In genomic region chr9:84839538-84839937, GRCh38 we compare ENCODE assay signal across 16 cellular contexts.
DNase-seq lines count a peak whose midpoint lies in the region; ATAC-seq and TF ChIP-seq lines count a peak whose summit lies in the region.
"Had no signal": no experiment of that assay in that cellular context is flagged by ENCODE, and none has a peak within 500 bp of the region (broad histone marks: within the 10 kb centered on the region; RNA-seq: fewer than 3 reads in every experiment).

No MANE protein-coding gene starts in this region.

- no peaks in the 10 kb centered on the region for H3K4me1 Mint-ChIP-seq in natural killer cell
- H3K4me1 Mint-ChIP-seq: naive thymus-derived CD4-positive, alpha-beta T cell had no signal

- peaks cover 0 to 3% of the 10 kb centered on the region in 2 donors for H3K9me3 Mint-ChIP-seq in natural killer cell

- H3K27ac Mint-ChIP-seq in natural killer cell, result no peak overlapping the region
- H3K27ac Mint-ChIP-seq: IgD-negative memory B cell; naive thymus-derived CD4-positive, alpha-beta T cell had no signal

- H3K4me1 ChIP-seq in cardiac muscle cell (ENCODE audit: low read depth) (no peaks in the 10 kb centered on the region), heart right ventricle (no peaks in the 10 kb centered on the region), BE2C (no peaks in the 10 kb centered on the region)

- H3K27ac ChIP-seq in cardiac muscle cell (no peak overlapping the region), heart right ventricle (no peak overlapping the region)

- no peak for TF ChIP-seq CTCF in cardiac muscle cell (IDR thresholded peaks at IDR 0.05; ENCODE audit: low read depth, low read length)
- TF ChIP-seq CTCF in heart right ventricle (IDR thresholded peaks at IDR 0.05), result no peak
- no peak for TF ChIP-seq CTCF in choroid plexus epithelial cell (conservative IDR thresholded peaks at IDR 0.05; ENCODE audit: low read depth, low read length)
- no peak for TF ChIP-seq CTCF in BE2C (IDR thresholded peaks at IDR 0.05; ENCODE audit: low read depth, low read length)
- no peak for TF ChIP-seq CTCF in natural killer cell (IDR thresholded peaks at IDR 0.05)
- no peak for TF ChIP-seq CTCF in GM20000 (IDR thresholded peaks at IDR 0.05; ENCODE audit: extremely low read depth, missing control alignments)

- WGBS in heart right ventricle, 2 donors, result 64 to 66% methylated on average over 9 of the region's 9 CpGs

- DNase-seq in cardiac muscle cell (ENCODE audit: low read depth in 1 of 2, low spot score in 1 of 2), result peak; percentile 22 to 35
- DNase-seq in heart right ventricle, result no peak
- DNase-seq in choroid plexus epithelial cell (ENCODE audit: low read depth), result peak; percentile 15
- DNase-seq in islet precursor cell, result peak; percentile 95
- DNase-seq in BE2C, result no peak
- DNase-seq in natural killer cell, result no peak
- DNase-seq in GM20000 (ENCODE audit: low spot score), result no peak
- DNase-seq in activated effector memory CD4-positive, alpha-beta T cell treated with anti-CD3 and anti-CD28 coated beads, Interleukin-2, amount 50 U/mL, for 16 hours, result no peak
- DNase-seq: activated CD4-positive, CD25-positive, alpha-beta regulatory T cell treated with anti-CD3 and anti-CD28 coated beads, Interleukin-2, amount 50 U/mL, for 72 hours; AML-193; GF-D8; naive thymus-derived CD4-positive, alpha-beta T cell; NCI-H1930; stimulated activated naive CD4-positive, alpha-beta T cell treated with Interleukin-2 at 50 U/mL for 16 hours had no signal

- no peak overlapping the region for H3K4me3 Mint-ChIP-seq in natural killer cell
- H3K4me3 Mint-ChIP-seq: IgD-negative memory B cell; naive thymus-derived CD4-positive, alpha-beta T cell had no signal

- no peak for ATAC-seq in heart right ventricle
- ATAC-seq in natural killer cell, result no peak
- ATAC-seq: naive thymus-derived CD4-positive, alpha-beta T cell; Right ventricle myocardium inferior had no signal

- H3K36me3 ChIP-seq in cardiac muscle cell (no peaks in the 10 kb centered on the region), heart right ventricle (no peaks in the 10 kb centered on the region), BE2C (no peaks in the 10 kb centered on the region)

- H3K4me3 ChIP-seq in cardiac muscle cell (no peak overlapping the region), heart right ventricle (no peak overlapping the region), choroid plexus epithelial cell (ENCODE audit: low read depth, low read length) (no peak overlapping the region), BE2C (ENCODE audit: low read depth, low read length) (no peak overlapping the region)

- peaks cover 10 to 18% of the 10 kb centered on the region in 2 donors for H3K27me3 Mint-ChIP-seq in natural killer cell (ENCODE audit: low read depth in 2 of 2)

- peaks cover 3% of the 10 kb centered on the region for H3K27me3 ChIP-seq in cardiac muscle cell
- H3K27me3 ChIP-seq in heart right ventricle, result peaks cover 0 to 8% (median 0%) of the 10 kb centered on the region in 7 donors
- H3K27me3 ChIP-seq in BE2C, result no peaks in the 10 kb centered on the region

- intact Hi-C loops in heart right ventricle (cut with DNase I), result no loop called here
- intact Hi-C loops in natural killer cell (cut with micrococcal nuclease), result no loop called here

- H3K9me3 ChIP-seq in cardiac muscle cell (ENCODE audit: low read depth) (no peaks in the 10 kb centered on the region), heart right ventricle (no peaks in the 10 kb centered on the region), BE2C (no peaks in the 10 kb centered on the region)

- H3K36me3 Mint-ChIP-seq in natural killer cell, result no peaks in the 10 kb centered on the region
- H3K36me3 Mint-ChIP-seq: IgD-negative memory B cell had no signal

Comparison
In these comparisons a context has a peak if more than half of its experiments do, and no peak if none do; other contexts are left out.
1. DNase-seq: peak in cardiac muscle cell (2 of 2), choroid plexus epithelial cell (single experiment) and islet precursor cell (single experiment); none in heart right ventricle (0 of 2), BE2C (single experiment), natural killer cell (single experiment), GM20000 (single experiment) and activated effector memory CD4-positive, alpha-beta T cell treated with anti-CD3 and anti-CD28 coated beads, Interleukin-2, amount 50 U/mL, for 16 hours (single experiment).